2 cellular contexts compared by ENCODE assay signal in the genomic region with DNA sequence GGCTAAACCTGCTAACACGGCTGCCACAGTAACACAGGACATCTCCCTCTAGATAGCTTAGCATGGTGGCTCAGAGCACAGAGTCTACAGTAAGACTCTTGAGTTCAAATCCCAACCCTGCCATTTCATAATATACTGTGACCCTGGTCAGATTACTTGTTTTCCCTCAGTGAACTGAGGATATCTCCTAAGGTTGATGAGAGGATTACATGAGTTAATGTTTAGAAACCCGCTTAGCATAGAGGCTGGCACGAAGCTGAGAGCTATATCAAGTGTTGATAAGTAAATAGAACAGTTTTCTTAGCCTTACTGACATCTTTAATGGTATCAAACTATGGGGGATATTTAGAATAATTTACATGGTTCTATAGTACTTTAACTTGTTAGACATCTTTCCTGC.
A peak's percentile ranks its signal among the peaks of the same experiment; 100 is the strongest.
TF ChIP-seq lines count a peak whose summit lies in the region.

No MANE protein-coding gene starts in this region.

TF ChIP-seq in HepG2, 621 proteins besides CTCF, POLR2A, EP300 and RAD21:
- TF ChIP-seq GATAD2A (CRISPR knock-in tag; IDR thresholded peaks at IDR 0.05) (peak; percentile 58; the same call in 1 of the 2 replicates), CEBPG (CRISPR knock-in tag; IDR thresholded peaks at IDR 0.05) (0 out of 2 replicates have a peak, but pooled peaks have one; percentile 7), NONO (IDR thresholded peaks at IDR 0.05) (no peak), NONO (CRISPR knock-in tag; conservative IDR thresholded peaks at IDR 0.05) (no peak), SOX13 (IDR thresholded peaks at IDR 0.05) (no peak), SOX13 (CRISPR knock-in tag; conservative IDR thresholded peaks at IDR 0.05 in 1 of 2, IDR thresholded peaks at IDR 0.05 in 1 of 2) (peak in 1 of 2 experiments; percentile 6; a peak in 1 of 4 replicates)
- TF ChIP-seq, protein P1, sequence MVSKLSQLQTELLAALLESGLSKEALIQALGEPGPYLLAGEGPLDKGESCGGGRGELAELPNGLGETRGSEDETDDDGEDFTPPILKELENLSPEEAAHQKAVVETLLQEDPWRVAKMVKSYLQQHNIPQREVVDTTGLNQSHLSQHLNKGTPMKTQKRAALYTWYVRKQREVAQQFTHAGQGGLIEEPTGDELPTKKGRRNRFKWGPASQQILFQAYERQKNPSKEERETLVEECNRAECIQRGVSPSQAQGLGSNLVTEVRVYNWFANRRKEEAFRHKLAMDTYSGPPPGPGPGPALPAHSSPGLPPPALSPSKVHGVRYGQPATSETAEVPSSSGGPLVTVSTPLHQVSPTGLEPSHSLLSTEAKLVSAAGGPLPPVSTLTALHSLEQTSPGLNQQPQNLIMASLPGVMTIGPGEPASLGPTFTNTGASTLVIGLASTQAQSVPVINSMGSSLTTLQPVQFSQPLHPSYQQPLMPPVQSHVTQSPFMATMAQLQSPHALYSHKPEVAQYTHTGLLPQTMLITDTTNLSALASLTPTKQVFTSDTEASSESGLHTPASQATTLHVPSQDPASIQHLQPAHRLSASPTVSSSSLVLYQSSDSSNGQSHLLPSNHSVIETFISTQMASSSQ (IDR thresholded peaks at IDR 0.05; ENCODE audit: low read depth): no peak
- TF ChIP-seq, protein P1 (CRISPR knock-in tag; IDR thresholded peaks at IDR 0.05; ENCODE audit: borderline replicate concordance): 0 out of 2 replicates have a peak, but pooled peaks have one; percentile 30
- TF ChIP-seq, protein P2, sequence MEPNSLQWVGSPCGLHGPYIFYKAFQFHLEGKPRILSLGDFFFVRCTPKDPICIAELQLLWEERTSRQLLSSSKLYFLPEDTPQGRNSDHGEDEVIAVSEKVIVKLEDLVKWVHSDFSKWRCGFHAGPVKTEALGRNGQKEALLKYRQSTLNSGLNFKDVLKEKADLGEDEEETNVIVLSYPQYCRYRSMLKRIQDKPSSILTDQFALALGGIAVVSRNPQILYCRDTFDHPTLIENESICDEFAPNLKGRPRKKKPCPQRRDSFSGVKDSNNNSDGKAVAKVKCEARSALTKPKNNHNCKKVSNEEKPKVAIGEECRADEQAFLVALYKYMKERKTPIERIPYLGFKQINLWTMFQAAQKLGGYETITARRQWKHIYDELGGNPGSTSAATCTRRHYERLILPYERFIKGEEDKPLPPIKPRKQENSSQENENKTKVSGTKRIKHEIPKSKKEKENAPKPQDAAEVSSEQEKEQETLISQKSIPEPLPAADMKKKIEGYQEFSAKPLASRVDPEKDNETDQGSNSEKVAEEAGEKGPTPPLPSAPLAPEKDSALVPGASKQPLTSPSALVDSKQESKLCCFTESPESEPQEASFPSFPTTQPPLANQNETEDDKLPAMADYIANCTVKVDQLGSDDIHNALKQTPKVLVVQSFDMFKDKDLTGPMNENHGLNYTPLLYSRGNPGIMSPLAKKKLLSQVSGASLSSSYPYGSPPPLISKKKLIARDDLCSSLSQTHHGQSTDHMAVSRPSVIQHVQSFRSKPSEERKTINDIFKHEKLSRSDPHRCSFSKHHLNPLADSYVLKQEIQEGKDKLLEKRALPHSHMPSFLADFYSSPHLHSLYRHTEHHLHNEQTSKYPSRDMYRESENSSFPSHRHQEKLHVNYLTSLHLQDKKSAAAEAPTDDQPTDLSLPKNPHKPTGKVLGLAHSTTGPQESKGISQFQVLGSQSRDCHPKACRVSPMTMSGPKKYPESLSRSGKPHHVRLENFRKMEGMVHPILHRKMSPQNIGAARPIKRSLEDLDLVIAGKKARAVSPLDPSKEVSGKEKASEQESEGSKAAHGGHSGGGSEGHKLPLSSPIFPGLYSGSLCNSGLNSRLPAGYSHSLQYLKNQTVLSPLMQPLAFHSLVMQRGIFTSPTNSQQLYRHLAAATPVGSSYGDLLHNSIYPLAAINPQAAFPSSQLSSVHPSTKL (CRISPR knock-in tag; IDR thresholded peaks at IDR 0.05): 0 out of 2 replicates have a peak, but pooled peaks have one; percentile 16
- TF ChIP-seq, protein P3, sequence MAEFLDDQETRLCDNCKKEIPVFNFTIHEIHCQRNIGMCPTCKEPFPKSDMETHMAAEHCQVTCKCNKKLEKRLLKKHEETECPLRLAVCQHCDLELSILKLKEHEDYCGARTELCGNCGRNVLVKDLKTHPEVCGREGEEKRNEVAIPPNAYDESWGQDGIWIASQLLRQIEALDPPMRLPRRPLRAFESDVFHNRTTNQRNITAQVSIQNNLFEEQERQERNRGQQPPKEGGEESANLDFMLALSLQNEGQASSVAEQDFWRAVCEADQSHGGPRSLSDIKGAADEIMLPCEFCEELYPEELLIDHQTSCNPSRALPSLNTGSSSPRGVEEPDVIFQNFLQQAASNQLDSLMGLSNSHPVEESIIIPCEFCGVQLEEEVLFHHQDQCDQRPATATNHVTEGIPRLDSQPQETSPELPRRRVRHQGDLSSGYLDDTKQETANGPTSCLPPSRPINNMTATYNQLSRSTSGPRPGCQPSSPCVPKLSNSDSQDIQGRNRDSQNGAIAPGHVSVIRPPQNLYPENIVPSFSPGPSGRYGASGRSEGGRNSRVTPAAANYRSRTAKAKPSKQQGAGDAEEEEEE (CRISPR knock-in tag; IDR thresholded peaks at IDR 0.05; ENCODE audit: borderline replicate concordance): no peak

TF ChIP-seq in H1, 55 proteins besides CTCF, POLR2A, EP300 and RAD21:
- TF ChIP-seq GABPA (IDR thresholded peaks at IDR 0.05; ENCODE audit: borderline replicate concordance, insufficient read depth, low read length): no peak
- TF ChIP-seq JUND (IDR thresholded peaks at IDR 0.05; ENCODE audit: low read length): no peak
- no peak for TF ChIP-seq CTBP2 (IDR thresholded peaks at IDR 0.05; ENCODE audit: borderline replicate concordance, insufficient read depth, insufficient read length, low read length)
